18 cellular contexts compared by ENCODE assay signal in genomic region chr5:161311965-161312364, GRCh38.
DNase-seq lines count a peak whose midpoint lies in the region; ATAC-seq and TF ChIP-seq lines count a peak whose summit lies in the region.
"Had no signal": no experiment of that assay in that cellular context is flagged by ENCODE, and none has a peak within 500 bp of the region (broad histone marks: within the 10 kb centered on the region; RNA-seq: fewer than 3 reads in every experiment).

No MANE protein-coding gene starts in this region.

- H3F3A ChIP-seq in MM.1S (ENCODE audit: insufficient read depth, low read length), result peaks cover 5% of the 10 kb centered on the region

- H3K4me3 ChIP-seq in MM.1S (ENCODE audit: low read length), result no peak overlapping the region
- H3K4me3 ChIP-seq in left ventricle myocardium inferior, result no peak overlapping the region
- no peak overlapping the region for H3K4me3 ChIP-seq in tibial nerve
- H3K4me3 ChIP-seq: breast epithelium, skin epidermis had no signal

- no peaks in the 10 kb centered on the region for H3K9me2 ChIP-seq in MM.1S (replicated peaks; ENCODE audit: insufficient read depth, low read length)

- H3K36me3 ChIP-seq in MM.1S (replicated peaks; ENCODE audit: insufficient read depth, low read length) (no peaks in the 10 kb centered on the region), left ventricle myocardium inferior (no peaks in the 10 kb centered on the region), tibial nerve (no peaks in the 10 kb centered on the region)
- H3K36me3 ChIP-seq: breast epithelium had no signal

- in situ Hi-C loops in G401 (cut with HindIII; ENCODE audit: low sequenced_read_pairs), result no loop called here

- H3K9ac ChIP-seq in MM.1S (ENCODE audit: low read length), result no peak overlapping the region
- H3K9ac ChIP-seq: KMS-11 had no signal

- DNase-seq in G401 (ENCODE audit: low spot score) (peak; percentile 60), MM.1S (no peak), left ventricle myocardium inferior (no peak), GDM1 (lab: John Stamatoyannopoulos, UW) (no peak), tibial nerve (ENCODE audit: low spot score in 2 of 2) (no peak)
- DNase-seq: activated B cell treated with CpG ODN at 0.5 μM for 24 hours; CD4-positive, alpha-beta memory T cell; foreskin keratinocyte; H9; NCI-H1417; PC-3 had no signal

- TF ChIP-seq POLR2A in tibial nerve (IDR thresholded peaks at IDR 0.05), result no peak

- ATAC-seq in GM19455 (IDR thresholded peaks at IDR 0.05; ENCODE audit: unreplicated experiment) (peak; percentile 7), HG02840 (IDR thresholded peaks at IDR 0.05; ENCODE audit: low FRiP score, unreplicated experiment) (peak; percentile 42), GM18873 (IDR thresholded peaks at IDR 0.05; ENCODE audit: low FRiP score, unreplicated experiment) (no peak)
- ATAC-seq: activated naive CD4-positive, alpha-beta T cell treated with anti-CD3 and anti-CD28 coated beads, Interleukin-2, amount 50 U/mL, for 72 hours; foreskin keratinocyte; PC-3 had no signal

- H3K9me3 ChIP-seq in MM.1S (replicated peaks; ENCODE audit: insufficient read depth, low read length), result no peaks in the 10 kb centered on the region
- peaks cover 24% of the 10 kb centered on the region for H3K9me3 ChIP-seq in left ventricle myocardium inferior (replicated peaks)
- peaks cover 0 to 16% (median 1%) of the 10 kb centered on the region in 4 donors for H3K9me3 ChIP-seq in tibial nerve
- H3K9me3 ChIP-seq: breast epithelium had no signal

- whole genome bisulfite sequencing in tibial nerve, 2 donors, result 37 to 65% methylated on average over 3 of the region's 3 CpGs

- intact Hi-C loops in left ventricle myocardium inferior (cut with micrococcal nuclease), result no loop called here

- no peaks in the 10 kb centered on the region for H4K20me1 ChIP-seq in MM.1S (ENCODE audit: insufficient read depth, low read length)

- TF ChIP-seq EP300 in tibial nerve (IDR thresholded peaks at IDR 0.05), result no peak

- H3K4me2 ChIP-seq in MM.1S (ENCODE audit: low read depth, low read length), result peak overlapping the region; percentile 13; the same call in 1 of the 2 replicates
- H3K4me2 ChIP-seq: KMS-11 had no signal

- no peak for TF ChIP-seq CTCF in MM.1S (IDR thresholded peaks at IDR 0.05; ENCODE audit: low read length)
- no peak for TF ChIP-seq CTCF in left ventricle myocardium inferior (IDR thresholded peaks at IDR 0.05; ENCODE audit: borderline replicate concordance)
- TF ChIP-seq CTCF in tibial nerve (IDR thresholded peaks at IDR 0.05), result no peak

- H3K4me1 ChIP-seq in MM.1S (ENCODE audit: low read length) (peaks cover 20% of the 10 kb centered on the region), left ventricle myocardium inferior (no peaks in the 10 kb centered on the region), tibial nerve (no peaks in the 10 kb centered on the region)
- H3K4me1 ChIP-seq: breast epithelium, foreskin keratinocyte had no signal

- H3K27me3 ChIP-seq in MM.1S (replicated peaks; ENCODE audit: insufficient read depth, low read length) (no peaks in the 10 kb centered on the region), left ventricle myocardium inferior (ENCODE audit: low read depth) (no peaks in the 10 kb centered on the region), tibial nerve (no peaks in the 10 kb centered on the region)
- H3K27me3 ChIP-seq: breast epithelium, foreskin keratinocyte had no signal

- H3K79me2 ChIP-seq in MM.1S (ENCODE audit: low read length), result no peaks in the 10 kb centered on the region

- H2AFZ ChIP-seq in MM.1S (ENCODE audit: low read length), result no peak overlapping the region

- H3K27ac ChIP-seq in MM.1S (ENCODE audit: low read length), result peak overlapping the region; percentile 42; the same call in 1 of the 2 replicates
- no peak overlapping the region for H3K27ac ChIP-seq in left ventricle myocardium inferior (replicated peaks)
- H3K27ac ChIP-seq in tibial nerve, result no peak overlapping the region
- H3K27ac ChIP-seq: breast epithelium, foreskin keratinocyte, KMS-11, skin epidermis had no signal
